In the genomic region with DNA sequence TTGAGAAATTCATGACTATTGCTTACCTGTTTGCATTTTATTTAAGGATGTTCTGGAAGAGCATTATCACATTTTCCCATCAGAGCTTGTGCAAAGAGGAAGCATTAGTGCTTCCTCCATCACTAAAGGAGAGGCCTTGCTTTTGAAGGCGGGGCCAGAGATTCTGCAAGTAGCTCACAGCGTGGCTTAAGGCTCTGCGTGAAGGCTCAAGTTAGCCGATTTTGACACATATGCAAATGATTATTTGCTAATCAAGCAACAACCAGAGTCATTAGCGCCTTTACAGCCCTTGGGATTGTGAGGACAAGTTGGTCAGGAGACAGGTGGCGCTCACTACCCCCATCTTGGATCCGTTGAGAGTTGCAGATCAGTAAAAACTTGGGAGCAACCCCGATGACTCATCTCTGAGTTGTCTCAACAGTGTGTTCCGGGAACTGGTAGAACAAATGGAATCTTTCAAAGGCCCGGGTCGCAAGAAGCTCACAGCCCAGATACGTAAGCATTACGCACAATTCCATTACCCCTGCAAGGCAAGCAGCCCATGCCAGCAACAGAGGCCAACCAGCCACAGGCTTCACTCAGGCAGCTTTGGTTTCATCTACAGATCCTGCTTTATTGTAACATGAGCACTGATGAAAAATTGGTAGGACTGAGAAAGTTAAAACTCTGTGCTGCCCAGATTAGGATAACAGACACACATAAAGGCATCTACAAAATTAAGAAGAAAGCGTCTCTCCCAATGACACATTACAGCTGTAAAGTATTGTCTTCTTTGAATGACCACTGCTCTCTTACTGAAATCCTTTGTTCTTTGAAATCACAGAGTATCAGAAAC, we compare ENCODE assay signal across 1 cellular context.
TF ChIP-seq lines count a peak whose summit lies in the region.

No MANE protein-coding gene starts in this region.

TF ChIP-seq in HepG2, 621 proteins besides CTCF, POLR2A, EP300 and RAD21 (continued from another document and continues in another):
- TF ChIP-seq, protein P1, sequence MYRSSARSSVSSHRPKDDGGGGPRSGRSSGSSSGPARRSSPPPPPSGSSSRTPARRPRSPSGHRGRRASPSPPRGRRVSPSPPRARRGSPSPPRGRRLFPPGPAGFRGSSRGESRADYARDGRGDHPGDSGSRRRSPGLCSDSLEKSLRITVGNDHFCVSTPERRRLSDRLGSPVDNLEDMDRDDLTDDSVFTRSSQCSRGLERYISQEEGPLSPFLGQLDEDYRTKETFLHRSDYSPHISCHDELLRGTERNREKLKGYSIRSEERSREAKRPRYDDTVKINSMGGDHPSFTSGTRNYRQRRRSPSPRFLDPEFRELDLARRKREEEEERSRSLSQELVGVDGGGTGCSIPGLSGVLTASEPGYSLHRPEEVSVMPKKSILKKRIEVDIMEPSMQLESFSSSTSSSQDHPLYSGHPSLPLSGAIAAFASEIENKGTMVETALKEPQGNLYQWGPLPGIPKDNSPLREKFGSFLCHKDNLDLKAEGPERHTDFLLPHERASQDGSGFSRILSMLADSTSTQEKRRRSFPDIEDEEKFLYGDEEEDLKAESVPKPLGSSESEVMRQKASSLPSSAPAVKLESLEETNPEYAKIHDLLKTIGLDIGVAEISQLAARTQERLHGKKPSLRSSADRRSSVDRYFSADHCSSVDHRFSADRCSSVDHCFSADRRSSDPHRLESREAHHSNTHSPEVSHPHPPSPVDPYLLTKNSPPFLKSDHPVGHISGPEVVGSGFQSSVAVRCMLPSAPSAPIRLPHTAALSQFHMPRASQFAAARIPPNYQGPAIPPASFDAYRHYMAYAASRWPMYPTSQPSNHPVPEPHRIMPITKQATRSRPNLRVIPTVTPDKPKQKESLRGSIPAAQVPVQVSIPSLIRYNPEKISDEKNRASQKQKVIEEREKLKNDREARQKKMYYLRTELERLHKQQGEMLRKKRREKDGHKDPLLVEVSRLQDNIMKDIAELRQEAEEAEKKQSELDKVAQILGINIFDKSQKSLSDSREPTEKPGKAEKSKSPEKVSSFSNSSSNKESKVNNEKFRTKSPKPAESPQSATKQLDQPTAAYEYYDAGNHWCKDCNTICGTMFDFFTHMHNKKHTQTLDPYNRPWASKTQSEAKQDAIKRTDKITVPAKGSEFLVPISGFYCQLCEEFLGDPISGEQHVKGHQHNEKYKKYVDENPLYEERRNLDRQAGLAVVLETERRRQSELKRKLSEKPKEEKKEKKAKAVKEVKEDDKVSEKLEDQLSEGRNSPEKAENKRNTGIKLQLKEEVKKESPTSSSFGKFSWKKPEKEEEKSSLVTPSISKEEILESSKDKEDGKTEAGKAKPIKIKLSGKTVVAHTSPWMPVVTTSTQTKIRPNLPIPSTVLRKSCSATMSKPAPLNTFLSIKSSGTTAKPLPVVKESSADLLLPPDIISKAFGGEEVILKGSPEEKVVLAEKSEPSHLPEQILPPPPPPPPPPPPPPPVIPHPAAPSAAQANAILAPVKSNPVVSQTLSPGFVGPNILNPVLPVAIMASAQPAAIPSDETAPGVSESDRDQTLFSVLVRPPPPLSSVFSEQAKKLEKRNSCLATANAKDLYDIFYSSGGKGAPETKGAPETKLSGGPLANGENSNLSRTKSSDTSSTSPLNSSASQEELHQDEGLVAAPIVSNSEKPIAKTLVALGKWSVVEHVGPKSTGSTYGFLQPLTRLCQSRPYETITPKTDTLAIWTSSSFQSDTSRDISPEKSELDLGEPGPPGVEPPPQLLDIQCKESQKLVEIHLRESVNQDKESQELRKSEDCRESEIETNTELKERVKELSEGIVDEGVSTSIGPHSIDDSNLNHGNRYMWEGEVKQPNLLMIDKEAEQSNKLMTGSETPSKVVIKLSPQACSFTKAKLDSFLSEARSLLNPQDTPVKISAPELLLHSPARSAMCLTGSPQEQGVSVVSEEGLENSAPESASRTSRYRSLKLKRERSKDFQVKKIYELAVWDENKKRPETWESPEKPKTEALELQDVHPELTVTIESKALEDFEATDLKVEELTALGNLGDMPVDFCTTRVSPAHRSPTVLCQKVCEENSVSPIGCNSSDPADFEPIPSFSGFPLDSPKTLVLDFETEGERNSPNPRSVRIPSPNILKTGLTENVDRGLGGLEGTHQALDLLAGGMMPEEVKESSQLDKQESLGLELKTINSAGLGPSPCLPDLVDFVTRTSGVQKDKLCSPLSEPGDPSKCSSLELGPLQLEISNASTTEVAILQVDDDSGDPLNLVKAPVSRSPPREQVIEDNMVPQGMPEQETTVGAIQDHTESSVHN (CRISPR knock-in tag; IDR thresholded peaks at IDR 0.05): peak; percentile 77; the same call in 1 of the 2 replicates
- no peak for TF ChIP-seq ZBTB8A (CRISPR knock-in tag; IDR thresholded peaks at IDR 0.05; ENCODE audit: borderline replicate concordance, low read depth)
- TF ChIP-seq ZNF224 (CRISPR knock-in tag; IDR thresholded peaks at IDR 0.05): no peak
- peak; percentile 91 for TF ChIP-seq GATAD2A (CRISPR knock-in tag; IDR thresholded peaks at IDR 0.05)
- TF ChIP-seq, protein P2, sequence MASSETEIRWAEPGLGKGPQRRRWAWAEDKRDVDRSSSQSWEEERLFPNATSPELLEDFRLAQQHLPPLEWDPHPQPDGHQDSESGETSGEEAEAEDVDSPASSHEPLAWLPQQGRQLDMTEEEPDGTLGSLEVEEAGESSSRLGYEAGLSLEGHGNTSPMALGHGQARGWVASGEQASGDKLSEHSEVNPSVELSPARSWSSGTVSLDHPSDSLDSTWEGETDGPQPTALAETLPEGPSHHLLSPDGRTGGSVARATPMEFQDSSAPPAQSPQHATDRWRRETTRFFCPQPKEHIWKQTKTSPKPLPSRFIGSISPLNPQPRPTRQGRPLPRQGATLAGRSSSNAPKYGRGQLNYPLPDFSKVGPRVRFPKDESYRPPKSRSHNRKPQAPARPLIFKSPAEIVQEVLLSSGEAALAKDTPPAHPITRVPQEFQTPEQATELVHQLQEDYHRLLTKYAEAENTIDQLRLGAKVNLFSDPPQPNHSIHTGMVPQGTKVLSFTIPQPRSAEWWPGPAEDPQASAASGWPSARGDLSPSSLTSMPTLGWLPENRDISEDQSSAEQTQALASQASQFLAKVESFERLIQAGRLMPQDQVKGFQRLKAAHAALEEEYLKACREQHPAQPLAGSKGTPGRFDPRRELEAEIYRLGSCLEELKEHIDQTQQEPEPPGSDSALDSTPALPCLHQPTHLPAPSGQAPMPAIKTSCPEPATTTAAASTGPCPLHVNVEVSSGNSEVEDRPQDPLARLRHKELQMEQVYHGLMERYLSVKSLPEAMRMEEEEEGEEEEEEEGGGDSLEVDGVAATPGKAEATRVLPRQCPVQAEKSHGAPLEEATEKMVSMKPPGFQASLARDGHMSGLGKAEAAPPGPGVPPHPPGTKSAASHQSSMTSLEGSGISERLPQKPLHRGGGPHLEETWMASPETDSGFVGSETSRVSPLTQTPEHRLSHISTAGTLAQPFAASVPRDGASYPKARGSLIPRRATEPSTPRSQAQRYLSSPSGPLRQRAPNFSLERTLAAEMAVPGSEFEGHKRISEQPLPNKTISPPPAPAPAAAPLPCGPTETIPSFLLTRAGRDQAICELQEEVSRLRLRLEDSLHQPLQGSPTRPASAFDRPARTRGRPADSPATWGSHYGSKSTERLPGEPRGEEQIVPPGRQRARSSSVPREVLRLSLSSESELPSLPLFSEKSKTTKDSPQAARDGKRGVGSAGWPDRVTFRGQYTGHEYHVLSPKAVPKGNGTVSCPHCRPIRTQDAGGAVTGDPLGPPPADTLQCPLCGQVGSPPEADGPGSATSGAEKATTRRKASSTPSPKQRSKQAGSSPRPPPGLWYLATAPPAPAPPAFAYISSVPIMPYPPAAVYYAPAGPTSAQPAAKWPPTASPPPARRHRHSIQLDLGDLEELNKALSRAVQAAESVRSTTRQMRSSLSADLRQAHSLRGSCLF (CRISPR knock-in tag; IDR thresholded peaks at IDR 0.05; ENCODE audit: borderline replicate concordance): no peak
- TF ChIP-seq RFX5 (IDR thresholded peaks at IDR 0.05; ENCODE audit: low read depth, low read length): peak; percentile 64; the same call in 1 of the 2 replicates
- peak; percentile 95 for TF ChIP-seq HOXA3 (CRISPR knock-in tag; IDR thresholded peaks at IDR 0.05)
- TF ChIP-seq, protein P3, sequence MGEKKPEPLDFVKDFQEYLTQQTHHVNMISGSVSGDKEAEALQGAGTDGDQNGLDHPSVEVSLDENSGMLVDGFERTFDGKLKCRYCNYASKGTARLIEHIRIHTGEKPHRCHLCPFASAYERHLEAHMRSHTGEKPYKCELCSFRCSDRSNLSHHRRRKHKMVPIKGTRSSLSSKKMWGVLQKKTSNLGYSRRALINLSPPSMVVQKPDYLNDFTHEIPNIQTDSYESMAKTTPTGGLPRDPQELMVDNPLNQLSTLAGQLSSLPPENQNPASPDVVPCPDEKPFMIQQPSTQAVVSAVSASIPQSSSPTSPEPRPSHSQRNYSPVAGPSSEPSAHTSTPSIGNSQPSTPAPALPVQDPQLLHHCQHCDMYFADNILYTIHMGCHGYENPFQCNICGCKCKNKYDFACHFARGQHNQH (CRISPR knock-in tag; IDR thresholded peaks at IDR 0.05): peak; percentile 84
- no peak for TF ChIP-seq ZNF768 (CRISPR knock-in tag; IDR thresholded peaks at IDR 0.05)
- no peak for TF ChIP-seq ZNF563 (CRISPR knock-in tag; IDR thresholded peaks at IDR 0.05)
- TF ChIP-seq ZNF230 (CRISPR knock-in tag; IDR thresholded peaks at IDR 0.05): no peak; the same call in 1 of the 2 replicates
- TF ChIP-seq IKZF4 (CRISPR knock-in tag; IDR thresholded peaks at IDR 0.05; ENCODE audit: borderline replicate concordance, low read depth, not compliant biosample characterization): peak; percentile 81
- TF ChIP-seq NR2F2 (IDR thresholded peaks at IDR 0.05; ENCODE audit: borderline replicate concordance, low read depth): no peak
- TF ChIP-seq, protein P4, sequence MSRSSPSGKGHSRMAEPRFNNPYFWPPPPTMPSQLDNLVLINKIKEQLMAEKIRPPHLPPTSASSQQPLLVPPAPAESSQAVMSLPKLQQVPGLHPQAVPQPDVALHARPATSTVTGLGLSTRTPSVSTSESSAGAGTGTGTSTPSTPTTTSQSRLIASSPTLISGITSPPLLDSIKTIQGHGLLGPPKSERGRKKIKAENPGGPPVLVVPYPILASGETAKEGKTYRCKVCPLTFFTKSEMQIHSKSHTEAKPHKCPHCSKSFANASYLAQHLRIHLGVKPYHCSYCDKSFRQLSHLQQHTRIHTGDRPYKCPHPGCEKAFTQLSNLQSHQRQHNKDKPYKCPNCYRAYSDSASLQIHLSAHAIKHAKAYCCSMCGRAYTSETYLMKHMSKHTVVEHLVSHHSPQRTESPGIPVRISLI (CRISPR knock-in tag; IDR thresholded peaks at IDR 0.05; ENCODE audit: borderline replicate concordance): peak; percentile 62; the same call in 1 of the 2 replicates
- TF ChIP-seq, protein P5, sequence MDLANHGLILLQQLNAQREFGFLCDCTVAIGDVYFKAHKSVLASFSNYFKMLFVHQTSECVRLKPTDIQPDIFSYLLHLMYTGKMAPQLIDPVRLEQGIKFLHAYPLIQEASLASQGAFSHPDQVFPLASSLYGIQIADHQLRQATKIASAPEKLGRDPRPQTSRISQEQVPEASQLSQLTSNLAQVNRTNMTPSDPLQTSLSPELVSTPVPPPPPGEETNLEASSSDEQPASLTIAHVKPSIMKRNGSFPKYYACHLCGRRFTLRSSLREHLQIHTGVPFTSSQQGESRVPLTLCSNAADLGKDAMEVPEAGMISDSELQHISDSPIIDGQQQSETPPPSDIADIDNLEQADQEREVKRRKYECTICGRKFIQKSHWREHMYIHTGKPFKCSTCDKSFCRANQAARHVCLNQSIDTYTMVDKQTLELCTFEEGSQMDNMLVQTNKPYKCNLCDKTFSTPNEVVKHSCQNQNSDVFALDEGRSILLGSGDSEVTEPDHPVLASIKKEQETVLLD (CRISPR knock-in tag; IDR thresholded peaks at IDR 0.05; ENCODE audit: low read depth): no peak
- TF ChIP-seq, protein P6, sequence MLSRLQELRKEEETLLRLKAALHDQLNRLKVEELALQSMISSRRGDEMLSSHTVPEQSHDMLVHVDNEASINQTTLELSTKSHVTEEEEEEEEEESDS (CRISPR knock-in tag; IDR thresholded peaks at IDR 0.05; ENCODE audit: borderline replicate concordance): peak; percentile 61; the same call in 1 of the 2 replicates
- 0 out of 2 replicates have a peak, but pooled peaks have one; percentile 16 for TF ChIP-seq DPF2 (CRISPR knock-in tag; IDR thresholded peaks at IDR 0.05; ENCODE audit: borderline replicate concordance, low read depth)
- no peak for TF ChIP-seq RBAK (CRISPR knock-in tag; IDR thresholded peaks at IDR 0.05)
- no peak for TF ChIP-seq ZNF326 (CRISPR knock-in tag; IDR thresholded peaks at IDR 0.05; ENCODE audit: borderline replicate concordance)
- peak; percentile 76 for TF ChIP-seq ELF1 (CRISPR knock-in tag; IDR thresholded peaks at IDR 0.05)
- TF ChIP-seq, protein P7, sequence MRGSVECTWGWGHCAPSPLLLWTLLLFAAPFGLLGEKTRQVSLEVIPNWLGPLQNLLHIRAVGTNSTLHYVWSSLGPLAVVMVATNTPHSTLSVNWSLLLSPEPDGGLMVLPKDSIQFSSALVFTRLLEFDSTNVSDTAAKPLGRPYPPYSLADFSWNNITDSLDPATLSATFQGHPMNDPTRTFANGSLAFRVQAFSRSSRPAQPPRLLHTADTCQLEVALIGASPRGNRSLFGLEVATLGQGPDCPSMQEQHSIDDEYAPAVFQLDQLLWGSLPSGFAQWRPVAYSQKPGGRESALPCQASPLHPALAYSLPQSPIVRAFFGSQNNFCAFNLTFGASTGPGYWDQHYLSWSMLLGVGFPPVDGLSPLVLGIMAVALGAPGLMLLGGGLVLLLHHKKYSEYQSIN (CRISPR knock-in tag; IDR thresholded peaks at IDR 0.05; ENCODE audit: borderline replicate concordance): no peak
- TF ChIP-seq, protein P8, sequence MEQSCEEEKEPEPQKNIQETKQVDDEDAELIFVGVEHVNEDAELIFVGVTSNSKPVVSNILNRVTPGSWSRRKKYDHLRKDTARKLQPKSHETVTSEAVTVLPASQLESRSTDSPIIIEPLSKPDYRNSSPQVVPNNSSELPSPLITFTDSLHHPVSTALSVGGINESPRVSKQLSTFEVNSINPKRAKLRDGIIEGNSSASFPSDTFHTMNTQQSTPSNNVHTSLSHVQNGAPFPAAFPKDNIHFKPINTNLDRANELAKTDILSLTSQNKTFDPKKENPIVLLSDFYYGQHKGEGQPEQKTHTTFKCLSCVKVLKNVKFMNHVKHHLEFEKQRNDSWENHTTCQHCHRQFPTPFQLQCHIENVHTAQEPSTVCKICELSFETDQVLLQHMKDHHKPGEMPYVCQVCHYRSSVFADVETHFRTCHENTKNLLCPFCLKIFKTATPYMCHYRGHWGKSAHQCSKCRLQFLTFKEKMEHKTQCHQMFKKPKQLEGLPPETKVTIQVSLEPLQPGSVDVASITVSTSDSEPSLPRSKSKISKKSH (CRISPR knock-in tag; IDR thresholded peaks at IDR 0.05; ENCODE audit: borderline replicate concordance): no peak
- TF ChIP-seq CENPX (CRISPR knock-in tag; IDR thresholded peaks at IDR 0.05): no peak
- TF ChIP-seq ZFAT (CRISPR knock-in tag; conservative IDR thresholded peaks at IDR 0.05): no peak
- TF ChIP-seq, protein P9, sequence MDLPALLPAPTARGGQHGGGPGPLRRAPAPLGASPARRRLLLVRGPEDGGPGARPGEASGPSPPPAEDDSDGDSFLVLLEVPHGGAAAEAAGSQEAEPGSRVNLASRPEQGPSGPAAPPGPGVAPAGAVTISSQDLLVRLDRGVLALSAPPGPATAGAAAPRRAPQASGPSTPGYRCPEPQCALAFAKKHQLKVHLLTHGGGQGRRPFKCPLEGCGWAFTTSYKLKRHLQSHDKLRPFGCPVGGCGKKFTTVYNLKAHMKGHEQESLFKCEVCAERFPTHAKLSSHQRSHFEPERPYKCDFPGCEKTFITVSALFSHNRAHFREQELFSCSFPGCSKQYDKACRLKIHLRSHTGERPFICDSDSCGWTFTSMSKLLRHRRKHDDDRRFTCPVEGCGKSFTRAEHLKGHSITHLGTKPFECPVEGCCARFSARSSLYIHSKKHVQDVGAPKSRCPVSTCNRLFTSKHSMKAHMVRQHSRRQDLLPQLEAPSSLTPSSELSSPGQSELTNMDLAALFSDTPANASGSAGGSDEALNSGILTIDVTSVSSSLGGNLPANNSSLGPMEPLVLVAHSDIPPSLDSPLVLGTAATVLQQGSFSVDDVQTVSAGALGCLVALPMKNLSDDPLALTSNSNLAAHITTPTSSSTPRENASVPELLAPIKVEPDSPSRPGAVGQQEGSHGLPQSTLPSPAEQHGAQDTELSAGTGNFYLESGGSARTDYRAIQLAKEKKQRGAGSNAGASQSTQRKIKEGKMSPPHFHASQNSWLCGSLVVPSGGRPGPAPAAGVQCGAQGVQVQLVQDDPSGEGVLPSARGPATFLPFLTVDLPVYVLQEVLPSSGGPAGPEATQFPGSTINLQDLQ (CRISPR knock-in tag; IDR thresholded peaks at IDR 0.05): peak; percentile 24; the same call in 1 of the 2 replicates
- TF ChIP-seq ZFP36L2 (CRISPR knock-in tag; IDR thresholded peaks at IDR 0.05): no peak
